ENCODE assay signal across 9 cellular contexts in genomic region chr5:122182491-122182921, GRCh38. TPM values are rescaled to one million over a fixed set of nuclear protein-coding genes. Genes with fewer than 3 reads are reported as not detected.
DNase-seq lines count a peak whose midpoint lies in the region; ATAC-seq and TF ChIP-seq lines count a peak whose summit lies in the region.
"Had no signal": no experiment of that assay in that cellular context is flagged by ENCODE, and none has a peak within 500 bp of the region (broad histone marks: within the 10 kb centered on the region; RNA-seq: fewer than 3 reads in every experiment).

No MANE protein-coding gene starts in this region.

- no peak overlapping the region for H2BK5ac ChIP-seq in neuronal stem cell (ENCODE audit: low read length)

- H3K4ac ChIP-seq in neuronal stem cell (ENCODE audit: low read length): no peak overlapping the region

- no peak overlapping the region for H3K23ac ChIP-seq in neuronal stem cell (ENCODE audit: low read depth, low read length, poor library complexity)

- peak; percentile 64 for DNase-seq in Ammon's horn (ENCODE audit: low spot score)
- DNase-seq in NCI-H82 (lab: John Stamatoyannopoulos, UW): peak; percentile 82
- no peak for DNase-seq in neuronal stem cell (ENCODE audit: low spot score)
- DNase-seq in HEK293T (ENCODE audit: extremely low spot score): no peak
- no peak for DNase-seq in NCI-H187 (lab: John Stamatoyannopoulos, UW)
- DNase-seq in AML-193 (lab: John Stamatoyannopoulos, UW): no peak
- no peak for DNase-seq in HuH-7.5 (ENCODE audit: low spot score)
- DNase-seq: DND-41 had no signal

- no CpG with 5 or more reads among the region's 7 CpGs for WGBS in neuronal stem cell (ENCODE audit: extremely low coverage in 2 of 2, insufficient read length in 2 of 2, insufficient replicate concordance in 1 of 2), 2 donors

- H3K4me1 ChIP-seq in neuronal stem cell (ENCODE audit: control insufficient read depth in 2 of 2, insufficient read depth in 1 of 2, low read depth in 1 of 2, low read length in 2 of 2): peaks cover 0 to 4% of the 10 kb centered on the region in 2 donors

- no peak overlapping the region for H3K18ac ChIP-seq in neuronal stem cell (ENCODE audit: low read length)

- POLR2A ChIA-PET in HEK293T (lab: Yijun Ruan, JAX): no interaction called here

- no peaks in the 10 kb centered on the region for H3K36me3 ChIP-seq in neuronal stem cell (replicated peaks in 1 of 2; ENCODE audit: control insufficient read depth in 2 of 2, insufficient read depth in 2 of 2, low read length in 2 of 2)

- no peak overlapping the region for H2BK15ac ChIP-seq in neuronal stem cell (ENCODE audit: low read length)

- H3K27ac ChIP-seq in neuronal stem cell (replicated peaks; ENCODE audit: low read length): no peak overlapping the region

- no peak overlapping the region for H3K4me2 ChIP-seq in neuronal stem cell (ENCODE audit: insufficient read depth, low read length, poor library complexity, severe bottlenecking)

- peak; percentile 91 for ATAC-seq in esophagus mucosa

- no peak overlapping the region for H2BK12ac ChIP-seq in neuronal stem cell (ENCODE audit: low read length)

- no peaks in the 10 kb centered on the region for H3K79me1 ChIP-seq in neuronal stem cell (ENCODE audit: low read depth, low read length)

- H3K9ac ChIP-seq in neuronal stem cell (ENCODE audit: low read depth, low read length, poor library complexity): no peak overlapping the region

- H3K9me3 ChIP-seq in neuronal stem cell (replicated peaks in 1 of 2; ENCODE audit: control insufficient read depth in 2 of 2, insufficient read depth in 1 of 2, low read depth in 1 of 2, low read length in 2 of 2): no peaks in the 10 kb centered on the region

- no peak overlapping the region for H3K4me3 ChIP-seq in neuronal stem cell (ENCODE audit: low read length in 2 of 2)

- no peak overlapping the region for H2AK5ac ChIP-seq in neuronal stem cell (ENCODE audit: low read depth, low read length)

- H4K8ac ChIP-seq in neuronal stem cell (ENCODE audit: low read depth, low read length): no peak overlapping the region

- no peak overlapping the region for H2BK120ac ChIP-seq in neuronal stem cell (ENCODE audit: low read depth, low read length)

- CTCF ChIA-PET in HEK293T (lab: Yijun Ruan, JAX): interaction anchor here (1.1 kb wide), 1 partner anchor 11 kb away, joined by 4 read pairs; no protein-coding TSS in a partner anchor

- H4K91ac ChIP-seq in neuronal stem cell (ENCODE audit: low read depth, low read length, poor library complexity): no peak overlapping the region

- no peak overlapping the region for H3K14ac ChIP-seq in neuronal stem cell (ENCODE audit: low read length)

- peak overlapping the region; percentile 79 for H2AFZ ChIP-seq in neuronal stem cell (ENCODE audit: low read length)

- no peaks in the 10 kb centered on the region for H3K27me3 ChIP-seq in neuronal stem cell (ENCODE audit: control insufficient read depth in 3 of 3, insufficient read depth in 3 of 3, low read depth in 1 of 3, low read length in 3 of 3)

TF ChIP-seq in HEK293T, 16 proteins besides CTCF, POLR2A, EP300 and RAD21:
- no peak for TF ChIP-seq SUZ12 (IDR thresholded peaks at IDR 0.05)
- TF ChIP-seq CTBP1 (IDR thresholded peaks at IDR 0.05; ENCODE audit: borderline replicate concordance): no peak
- TF ChIP-seq FOXA1 (IDR thresholded peaks at IDR 0.05): no peak
- TF ChIP-seq TARDBP (IDR thresholded peaks at IDR 0.05): no peak
- TF ChIP-seq FOXM1 (IDR thresholded peaks at IDR 0.05; ENCODE audit: borderline replicate concordance): no peak
- no peak for TF ChIP-seq HDGF (IDR thresholded peaks at IDR 0.05; ENCODE audit: borderline replicate concordance)
- TF ChIP-seq BHLHE40 (IDR thresholded peaks at IDR 0.05; ENCODE audit: borderline replicate concordance): no peak
- TF ChIP-seq PKNOX1 (IDR thresholded peaks at IDR 0.05): no peak
- no peak for TF ChIP-seq ZNF384 (IDR thresholded peaks at IDR 0.05)
- TF ChIP-seq LEF1 (IDR thresholded peaks at IDR 0.05; ENCODE audit: borderline replicate concordance): no peak
- TF ChIP-seq SP1 (IDR thresholded peaks at IDR 0.05): no peak
- TF ChIP-seq L3MBTL2 (conservative IDR thresholded peaks at IDR 0.05): no peak
- no peak for TF ChIP-seq ELF4 (IDR thresholded peaks at IDR 0.05)
- no peak for TF ChIP-seq NFRKB (IDR thresholded peaks at IDR 0.05)
- TF ChIP-seq ARNT (IDR thresholded peaks at IDR 0.05): no peak
- TF ChIP-seq FOXK2 (IDR thresholded peaks at IDR 0.05): no peak

RNA-seq across cellular contexts. Expression of gene ZNF474, which starts 53.2 kb away (rescaled TPM):
- not detected for total RNA-seq in esophagus mucosa
- 0.39 TPM for polyA plus RNA-seq in neuronal stem cell (2013, experiment 1 of 2)
- polyA plus RNA-seq in neuronal stem cell (2013, experiment 2 of 2): 0.51 TPM

Comparison
In these comparisons a context has a peak if more than half of its experiments do, and no peak if none do; other contexts are left out.
1. DNase-seq: peak in Ammon's horn (single experiment) and NCI-H82 (single experiment); none in neuronal stem cell (single experiment), HEK293T (single experiment), NCI-H187 (0 of 2), AML-193 (0 of 2) and HuH-7.5 (single experiment).